14 cellular contexts compared by ENCODE assay signal in genomic region chr16:17266606-17267313, GRCh38.
DNase-seq lines count a peak whose midpoint lies in the region; ATAC-seq and TF ChIP-seq lines count a peak whose summit lies in the region.
"Had no signal": no experiment of that assay in that cellular context is flagged by ENCODE, and none has a peak within 500 bp of the region (broad histone marks: within the 10 kb centered on the region; RNA-seq: fewer than 3 reads in every experiment).

No MANE protein-coding gene starts in this region.

- H3K9me3 Mint-ChIP-seq in stimulated activated effector memory CD8-positive, alpha-beta T cell treated with anti-CD3 and anti-CD28 coated beads, Interleukin-12 subunit alpha, Interleukin-12 subunit beta, amount 100 ng/mL, for 72 hours: no peaks in the 10 kb centered on the region

- peaks cover 26% of the 10 kb centered on the region for H3K4me1 ChIP-seq in psoas muscle

- intact Hi-C loops in psoas muscle (cut with DNase I): no loop called here

- peak; percentile 96 for DNase-seq in NCI-H1092 (lab: John Stamatoyannopoulos, UW)
- peak; percentile 92 for DNase-seq in NCI-H774 (lab: John Stamatoyannopoulos, UW)
- DNase-seq in globus pallidus (ENCODE audit: low spot score): peak; percentile 66
- peak; percentile 39 to 76 for DNase-seq in psoas muscle
- no peak for DNase-seq in KG1 (lab: John Stamatoyannopoulos, UW)
- DNase-seq in COR-L47 (lab: John Stamatoyannopoulos, UW): no peak
- DNase-seq in stimulated activated effector memory CD8-positive, alpha-beta T cell treated with anti-CD3 and anti-CD28 coated beads, Interleukin-12 subunit alpha, Interleukin-12 subunit beta, amount 100 ng/mL, for 72 hours (ENCODE audit: low spot score in 2 of 2): no peak
- no peak for DNase-seq in NCI-H2107 (lab: John Stamatoyannopoulos, UW)
- DNase-seq: activated effector memory CD4-positive, alpha-beta T cell treated with Interleukin-2 at 50 U/mL for 16 hours; KBM-7; NCI-H1048; NCI-H524 treated with DMSO at 0.1 percent for 48 hours had no signal

- H3K27me3 ChIP-seq in psoas muscle (ENCODE audit: insufficient read depth in 3 of 3, low read length in 2 of 3): no peaks in the 10 kb centered on the region

- peak; percentile 64 to 94 (median 90) for ATAC-seq in psoas muscle
- no peak for ATAC-seq in stimulated activated effector memory CD8-positive, alpha-beta T cell treated with anti-CD3 and anti-CD28 coated beads, Interleukin-12 subunit alpha, Interleukin-12 subunit beta, amount 100 ng/mL, for 72 hours

- H3K36me3 Mint-ChIP-seq in stimulated activated effector memory CD8-positive, alpha-beta T cell treated with anti-CD3 and anti-CD28 coated beads, Interleukin-12 subunit alpha, Interleukin-12 subunit beta, amount 100 ng/mL, for 72 hours: no peaks in the 10 kb centered on the region

- no peak overlapping the region for H3K4me3 Mint-ChIP-seq in stimulated activated effector memory CD8-positive, alpha-beta T cell treated with anti-CD3 and anti-CD28 coated beads, Interleukin-12 subunit alpha, Interleukin-12 subunit beta, amount 100 ng/mL, for 72 hours

- TF ChIP-seq CTCF in psoas muscle (IDR thresholded peaks at IDR 0.05): no peak

- peaks cover 45% of the 10 kb centered on the region for H3K4me1 Mint-ChIP-seq in stimulated activated effector memory CD8-positive, alpha-beta T cell treated with anti-CD3 and anti-CD28 coated beads, Interleukin-12 subunit alpha, Interleukin-12 subunit beta, amount 100 ng/mL, for 72 hours

- H3K4me3 ChIP-seq in psoas muscle: no peak overlapping the region
- H3K4me3 ChIP-seq: coronary artery had no signal

- no peaks in the 10 kb centered on the region for H3K9me3 ChIP-seq in psoas muscle

- H3K27ac ChIP-seq in psoas muscle: no peak overlapping the region
- H3K27ac ChIP-seq: coronary artery, VCaP had no signal

- no peaks in the 10 kb centered on the region for H3K36me3 ChIP-seq in psoas muscle (ENCODE audit: insufficient read depth in 1 of 2, low read depth in 1 of 2)

- WGBS in psoas muscle, 3 donors: 28 to 42% (median 32%) methylated on average over 16 of the region's 16 CpGs

- no peak overlapping the region for H3K27ac Mint-ChIP-seq in stimulated activated effector memory CD8-positive, alpha-beta T cell treated with anti-CD3 and anti-CD28 coated beads, Interleukin-12 subunit alpha, Interleukin-12 subunit beta, amount 100 ng/mL, for 72 hours

Comparison
In these comparisons a context has a peak if more than half of its experiments do, and no peak if none do; other contexts are left out.
1. DNase-seq: peak in NCI-H1092 (single experiment), NCI-H774 (single experiment), globus pallidus (single experiment) and psoas muscle (2 of 2); none in KG1 (single experiment), COR-L47 (single experiment), stimulated activated effector memory CD8-positive, alpha-beta T cell treated with anti-CD3 and anti-CD28 coated beads, Interleukin-12 subunit alpha, Interleukin-12 subunit beta, amount 100 ng/mL, for 72 hours (0 of 2) and NCI-H2107 (single experiment).